1 cellular context compared by ENCODE assay signal in genomic region chr14:24982472-24983155, GRCh38.
A peak's percentile ranks its signal among the peaks of the same experiment; 100 is the strongest.
TF ChIP-seq lines count a peak whose summit lies in the region.

No MANE protein-coding gene starts in this region.

TF ChIP-seq in HepG2, 621 proteins besides CTCF, POLR2A, EP300 and RAD21 (continued from another document and continues in another):
- TF ChIP-seq, protein P1, sequence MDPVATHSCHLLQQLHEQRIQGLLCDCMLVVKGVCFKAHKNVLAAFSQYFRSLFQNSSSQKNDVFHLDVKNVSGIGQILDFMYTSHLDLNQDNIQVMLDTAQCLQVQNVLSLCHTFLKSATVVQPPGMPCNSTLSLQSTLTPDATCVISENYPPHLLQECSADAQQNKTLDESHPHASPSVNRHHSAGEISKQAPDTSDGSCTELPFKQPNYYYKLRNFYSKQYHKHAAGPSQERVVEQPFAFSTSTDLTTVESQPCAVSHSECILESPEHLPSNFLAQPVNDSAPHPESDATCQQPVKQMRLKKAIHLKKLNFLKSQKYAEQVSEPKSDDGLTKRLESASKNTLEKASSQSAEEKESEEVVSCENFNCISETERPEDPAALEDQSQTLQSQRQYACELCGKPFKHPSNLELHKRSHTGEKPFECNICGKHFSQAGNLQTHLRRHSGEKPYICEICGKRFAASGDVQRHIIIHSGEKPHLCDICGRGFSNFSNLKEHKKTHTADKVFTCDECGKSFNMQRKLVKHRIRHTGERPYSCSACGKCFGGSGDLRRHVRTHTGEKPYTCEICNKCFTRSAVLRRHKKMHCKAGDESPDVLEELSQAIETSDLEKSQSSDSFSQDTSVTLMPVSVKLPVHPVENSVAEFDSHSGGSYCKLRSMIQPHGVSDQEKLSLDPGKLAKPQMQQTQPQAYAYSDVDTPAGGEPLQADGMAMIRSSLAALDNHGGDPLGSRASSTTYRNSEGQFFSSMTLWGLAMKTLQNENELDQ (CRISPR knock-in tag; IDR thresholded peaks at IDR 0.05; ENCODE audit: borderline replicate concordance) = no peak
- TF ChIP-seq, protein P2, sequence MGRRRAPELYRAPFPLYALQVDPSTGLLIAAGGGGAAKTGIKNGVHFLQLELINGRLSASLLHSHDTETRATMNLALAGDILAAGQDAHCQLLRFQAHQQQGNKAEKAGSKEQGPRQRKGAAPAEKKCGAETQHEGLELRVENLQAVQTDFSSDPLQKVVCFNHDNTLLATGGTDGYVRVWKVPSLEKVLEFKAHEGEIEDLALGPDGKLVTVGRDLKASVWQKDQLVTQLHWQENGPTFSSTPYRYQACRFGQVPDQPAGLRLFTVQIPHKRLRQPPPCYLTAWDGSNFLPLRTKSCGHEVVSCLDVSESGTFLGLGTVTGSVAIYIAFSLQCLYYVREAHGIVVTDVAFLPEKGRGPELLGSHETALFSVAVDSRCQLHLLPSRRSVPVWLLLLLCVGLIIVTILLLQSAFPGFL (CRISPR knock-in tag; IDR thresholded peaks at IDR 0.05) = no peak
- TF ChIP-seq LRRFIP1 (CRISPR knock-in tag; conservative IDR thresholded peaks at IDR 0.05) = no peak
- no peak for TF ChIP-seq ZNF276 (CRISPR knock-in tag; IDR thresholded peaks at IDR 0.05; ENCODE audit: low read depth)
- no peak for TF ChIP-seq ZNF496 (CRISPR knock-in tag; IDR thresholded peaks at IDR 0.05; ENCODE audit: insufficient replicate concordance)
- TF ChIP-seq, protein P3, sequence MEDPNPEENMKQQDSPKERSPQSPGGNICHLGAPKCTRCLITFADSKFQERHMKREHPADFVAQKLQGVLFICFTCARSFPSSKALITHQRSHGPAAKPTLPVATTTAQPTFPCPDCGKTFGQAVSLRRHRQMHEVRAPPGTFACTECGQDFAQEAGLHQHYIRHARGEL (CRISPR knock-in tag; IDR thresholded peaks at IDR 0.05) = no peak
- no peak for TF ChIP-seq ZNF569 (CRISPR knock-in tag; IDR thresholded peaks at IDR 0.05; ENCODE audit: borderline replicate concordance)
- TF ChIP-seq ZSCAN31 (CRISPR knock-in tag; IDR thresholded peaks at IDR 0.05; ENCODE audit: low read depth) = no peak
- TF ChIP-seq IRF2 (CRISPR knock-in tag; IDR thresholded peaks at IDR 0.05) = no peak; the same call in 1 of the 2 replicates
- TF ChIP-seq ZFP36L2 (CRISPR knock-in tag; IDR thresholded peaks at IDR 0.05) = no peak
- TF ChIP-seq HNF1B (CRISPR knock-in tag; IDR thresholded peaks at IDR 0.05) = no peak
- TF ChIP-seq, protein P4, sequence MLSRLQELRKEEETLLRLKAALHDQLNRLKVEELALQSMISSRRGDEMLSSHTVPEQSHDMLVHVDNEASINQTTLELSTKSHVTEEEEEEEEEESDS (CRISPR knock-in tag; IDR thresholded peaks at IDR 0.05; ENCODE audit: borderline replicate concordance) = no peak
- TF ChIP-seq ZBTB7B (CRISPR knock-in tag; IDR thresholded peaks at IDR 0.05) = no peak
- TF ChIP-seq NR2C2 (CRISPR knock-in tag; IDR thresholded peaks at IDR 0.05; ENCODE audit: borderline replicate concordance) = no peak
- TF ChIP-seq MATR3 (CRISPR knock-in tag; IDR thresholded peaks at IDR 0.05) = no peak
- TF ChIP-seq CBFB (CRISPR knock-in tag; IDR thresholded peaks at IDR 0.05) = peak; percentile 93
- 0 out of 2 replicates have a peak, but pooled peaks have one; percentile 17 for TF ChIP-seq TOPORS (CRISPR knock-in tag; IDR thresholded peaks at IDR 0.05)
- TF ChIP-seq FOXJ3 (CRISPR knock-in tag; IDR thresholded peaks at IDR 0.05; ENCODE audit: borderline replicate concordance) = peak; percentile 71; the same call in 1 of the 2 replicates
- TF ChIP-seq ZNF619 (CRISPR knock-in tag; IDR thresholded peaks at IDR 0.05) = no peak
- no peak for TF ChIP-seq HNRNPLL (IDR thresholded peaks at IDR 0.05; ENCODE audit: low read depth, low read length, poor library complexity, severe bottlenecking)
- peak; percentile 58 for TF ChIP-seq SAP130 (CRISPR knock-in tag; IDR thresholded peaks at IDR 0.05; ENCODE audit: low read depth)
- no peak for TF ChIP-seq KLF12 (CRISPR knock-in tag; IDR thresholded peaks at IDR 0.05; ENCODE audit: borderline replicate concordance)
- peak; percentile 63; the same call in 1 of the 2 replicates for TF ChIP-seq FOSL1 (CRISPR knock-in tag; IDR thresholded peaks at IDR 0.05; ENCODE audit: borderline replicate concordance)
- TF ChIP-seq FOXA3 (CRISPR knock-in tag; IDR thresholded peaks at IDR 0.05) = peak; percentile 96
- no peak for TF ChIP-seq ATF5 (CRISPR knock-in tag; IDR thresholded peaks at IDR 0.05; ENCODE audit: low read depth)
- no peak for TF ChIP-seq REPIN1 (CRISPR knock-in tag; IDR thresholded peaks at IDR 0.05; ENCODE audit: borderline replicate concordance, low read depth)
- TF ChIP-seq HOXA5 (CRISPR knock-in tag; IDR thresholded peaks at IDR 0.05) = no peak
- TF ChIP-seq GTF2F1 (IDR thresholded peaks at IDR 0.05; ENCODE audit: low read length) = no peak
- TF ChIP-seq TCF7L2 (IDR thresholded peaks at IDR 0.05; ENCODE audit: low read depth, low read length) = peak; percentile 49; the same call in 1 of the 2 replicates
- no peak for TF ChIP-seq PLRG1 (conservative IDR thresholded peaks at IDR 0.05)
- no peak for TF ChIP-seq ZNF225 (CRISPR knock-in tag; IDR thresholded peaks at IDR 0.05)
- TF ChIP-seq, protein P5, sequence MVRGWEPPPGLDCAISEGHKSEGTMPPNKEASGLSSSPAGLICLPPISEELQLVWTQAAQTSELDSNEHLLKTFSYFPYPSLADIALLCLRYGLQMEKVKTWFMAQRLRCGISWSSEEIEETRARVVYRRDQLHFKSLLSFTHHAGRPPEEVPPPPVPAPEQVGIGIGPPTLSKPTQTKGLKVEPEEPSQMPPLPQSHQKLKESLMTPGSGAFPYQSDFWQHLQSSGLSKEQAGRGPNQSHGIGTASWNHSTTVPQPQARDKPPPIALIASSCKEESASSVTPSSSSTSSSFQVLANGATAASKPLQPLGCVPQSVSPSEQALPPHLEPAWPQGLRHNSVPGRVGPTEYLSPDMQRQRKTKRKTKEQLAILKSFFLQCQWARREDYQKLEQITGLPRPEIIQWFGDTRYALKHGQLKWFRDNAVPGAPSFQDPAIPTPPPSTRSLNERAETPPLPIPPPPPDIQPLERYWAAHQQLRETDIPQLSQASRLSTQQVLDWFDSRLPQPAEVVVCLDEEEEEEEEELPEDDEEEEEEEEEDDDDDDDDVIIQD (CRISPR knock-in tag; IDR thresholded peaks at IDR 0.05; ENCODE audit: low read depth) = peak; percentile 67
- 0 out of 2 replicates have a peak, but pooled peaks have one; percentile 70 for TF ChIP-seq ZNF615 (CRISPR knock-in tag; IDR thresholded peaks at IDR 0.05; ENCODE audit: borderline replicate concordance)
- TF ChIP-seq, protein P6, sequence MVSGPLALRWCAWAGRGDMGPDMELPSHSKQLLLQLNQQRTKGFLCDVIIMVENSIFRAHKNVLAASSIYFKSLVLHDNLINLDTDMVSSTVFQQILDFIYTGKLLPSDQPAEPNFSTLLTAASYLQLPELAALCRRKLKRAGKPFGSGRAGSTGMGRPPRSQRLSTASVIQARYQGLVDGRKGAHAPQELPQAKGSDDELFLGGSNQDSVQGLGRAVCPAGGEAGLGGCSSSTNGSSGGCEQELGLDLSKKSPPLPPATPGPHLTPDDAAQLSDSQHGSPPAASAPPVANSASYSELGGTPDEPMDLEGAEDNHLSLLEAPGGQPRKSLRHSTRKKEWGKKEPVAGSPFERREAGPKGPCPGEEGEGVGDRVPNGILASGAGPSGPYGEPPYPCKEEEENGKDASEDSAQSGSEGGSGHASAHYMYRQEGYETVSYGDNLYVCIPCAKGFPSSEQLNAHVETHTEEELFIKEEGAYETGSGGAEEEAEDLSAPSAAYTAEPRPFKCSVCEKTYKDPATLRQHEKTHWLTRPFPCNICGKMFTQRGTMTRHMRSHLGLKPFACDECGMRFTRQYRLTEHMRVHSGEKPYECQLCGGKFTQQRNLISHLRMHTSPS (CRISPR knock-in tag; IDR thresholded peaks at IDR 0.05; ENCODE audit: low read depth) = no peak
- no peak for TF ChIP-seq ZNF616 (CRISPR knock-in tag; IDR thresholded peaks at IDR 0.05; ENCODE audit: low read depth)
- TF ChIP-seq FLYWCH1 (CRISPR knock-in tag; IDR thresholded peaks at IDR 0.05) = no peak
- no peak for TF ChIP-seq ZNF33A (CRISPR knock-in tag; IDR thresholded peaks at IDR 0.05; ENCODE audit: borderline replicate concordance)
- TF ChIP-seq ADNP (CRISPR knock-in tag; IDR thresholded peaks at IDR 0.05) = no peak
- TF ChIP-seq, protein P7, sequence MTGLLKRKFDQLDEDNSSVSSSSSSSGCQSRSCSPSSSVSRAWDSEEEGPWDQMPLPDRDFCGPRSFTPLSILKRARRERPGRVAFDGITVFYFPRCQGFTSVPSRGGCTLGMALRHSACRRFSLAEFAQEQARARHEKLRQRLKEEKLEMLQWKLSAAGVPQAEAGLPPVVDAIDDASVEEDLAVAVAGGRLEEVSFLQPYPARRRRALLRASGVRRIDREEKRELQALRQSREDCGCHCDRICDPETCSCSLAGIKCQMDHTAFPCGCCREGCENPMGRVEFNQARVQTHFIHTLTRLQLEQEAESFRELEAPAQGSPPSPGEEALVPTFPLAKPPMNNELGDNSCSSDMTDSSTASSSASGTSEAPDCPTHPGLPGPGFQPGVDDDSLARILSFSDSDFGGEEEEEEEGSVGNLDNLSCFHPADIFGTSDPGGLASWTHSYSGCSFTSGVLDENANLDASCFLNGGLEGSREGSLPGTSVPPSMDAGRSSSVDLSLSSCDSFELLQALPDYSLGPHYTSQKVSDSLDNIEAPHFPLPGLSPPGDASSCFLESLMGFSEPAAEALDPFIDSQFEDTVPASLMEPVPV (CRISPR knock-in tag; IDR thresholded peaks at IDR 0.05) = no peak
